In the genomic region with DNA sequence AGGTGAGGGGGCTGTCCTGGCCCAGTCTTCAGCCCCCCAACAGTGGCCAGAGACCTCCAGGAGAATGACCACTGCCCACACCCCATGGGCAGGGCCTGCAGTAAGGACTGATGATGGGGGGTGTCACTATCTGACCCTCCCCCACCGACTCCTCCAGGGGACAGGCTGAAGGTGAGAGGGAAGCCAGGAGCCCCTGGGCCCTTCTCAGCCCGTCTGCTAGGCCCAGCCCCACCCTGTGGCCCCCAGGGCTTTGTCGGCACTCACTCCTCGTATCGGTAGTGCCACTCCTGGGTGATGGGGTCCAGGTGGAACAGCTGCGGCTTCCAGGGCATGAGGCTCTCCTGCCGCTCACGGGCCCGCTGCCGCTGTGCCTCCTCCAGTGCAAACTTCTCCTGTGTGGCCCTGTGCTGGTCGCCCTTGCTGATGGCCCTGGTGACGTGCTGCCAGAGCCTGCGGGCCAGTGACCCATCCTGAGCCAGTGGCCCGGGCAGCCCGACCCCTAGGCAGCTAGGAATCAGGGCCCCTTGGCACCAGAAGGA, we compare ENCODE assay signal across 13 cellular contexts.
"Had no signal": no experiment of that assay in that cellular context is flagged by ENCODE, and none has a peak within 500 bp of the region (broad histone marks: within the 10 kb centered on the region; RNA-seq: fewer than 3 reads in every experiment).

No MANE protein-coding gene starts in this region.

- H3K27ac Mint-ChIP-seq: activated naive CD8-positive, alpha-beta T cell treated with anti-CD3 and anti-CD28 coated beads, Interleukin-2, amount 10 ng/mL, durations not matched to agents 7 days and 5 days; T-helper 2 cell treated with Interferon-gamma antibody and Interleukin-4, amounts not matched to agents 5 μg/mL and 100 μg/mL, for 36 hours had no signal

- DNase-seq: activated CD4-positive, alpha-beta T cell treated with anti-CD3 and anti-CD28 coated beads, Interleukin-2, amount 50 U/mL, for 48 hours; activated CD4-positive, CD25-positive, alpha-beta regulatory T cell treated with anti-CD3 and anti-CD28 coated beads, Interleukin-2, amount 50 U/mL, for 72 hours; activated naive CD8-positive, alpha-beta T cell treated with anti-CD3 and anti-CD28 coated beads, Interleukin-2, amount 10 ng/mL, durations not matched to agents 7 days and 5 days; immature natural killer cell; left cardiac atrium; mucosa of descending colon; naive thymus-derived CD8-positive, alpha-beta T cell; stimulated activated CD4-positive, alpha-beta T cell treated with anti-CD3 and anti-CD28 coated beads, Interleukin-12 subunit alpha, Interleukin-12 subunit beta, amount 100 ng/mL, for 4 hours; stimulated activated naive CD8-positive, alpha-beta T cell treated with anti-CD3 and anti-CD28 coated beads, Interleukin-15, Interleukin-2, amounts not matched to agents 100 U/mL and 50 U/mL, for 24 hours had no signal

- H3K9me3 ChIP-seq: mucosa of descending colon, psoas muscle, thoracic aorta had no signal

- H3K4me3 Mint-ChIP-seq: activated naive CD8-positive, alpha-beta T cell treated with anti-CD3 and anti-CD28 coated beads, Interleukin-2, amount 10 ng/mL, durations not matched to agents 7 days and 5 days; naive thymus-derived CD8-positive, alpha-beta T cell; T-helper 2 cell treated with Interferon-gamma antibody and Interleukin-4, amounts not matched to agents 5 μg/mL and 100 μg/mL, for 36 hours had no signal

- H3K27ac ChIP-seq: psoas muscle, thoracic aorta had no signal

- H3K4me3 ChIP-seq: lung, mucosa of descending colon, psoas muscle, thoracic aorta had no signal

- H3K9me3 Mint-ChIP-seq: activated naive CD8-positive, alpha-beta T cell treated with anti-CD3 and anti-CD28 coated beads, Interleukin-2, amount 10 ng/mL, durations not matched to agents 7 days and 5 days; immature natural killer cell; naive thymus-derived CD8-positive, alpha-beta T cell; T-helper 2 cell treated with Interferon-gamma antibody and Interleukin-4, amounts not matched to agents 5 μg/mL and 100 μg/mL, for 36 hours had no signal
